1 cellular context compared by ENCODE assay signal in genomic region chr12:122946690-122947271, GRCh38.
TF ChIP-seq lines count a peak whose summit lies in the region.

No MANE protein-coding gene starts in this region.

TF ChIP-seq in HEK293, 187 proteins besides CTCF, POLR2A, EP300 and RAD21 (continued from another document and continues in another):
- peak; percentile 77 for TF ChIP-seq HIC1 (tag by site-specific recombination; IDR thresholded peaks at IDR 0.05)
- no peak for TF ChIP-seq ZNF16 (tag by site-specific recombination; IDR thresholded peaks at IDR 0.05; ENCODE audit: low read depth)
- peak; percentile 82 for TF ChIP-seq ZBTB17 (tag by site-specific recombination; IDR thresholded peaks at IDR 0.05)
- peak; percentile 44; the same call in 1 of the 2 replicates for TF ChIP-seq ZBTB48 (tag by site-specific recombination; IDR thresholded peaks at IDR 0.05)
- TF ChIP-seq ZNF354C (tag by site-specific recombination; IDR thresholded peaks at IDR 0.05; ENCODE audit: borderline replicate concordance, low read depth): no peak
- TF ChIP-seq KLF10 (tag by site-specific recombination; IDR thresholded peaks at IDR 0.05): peak; percentile 45
- no peak for TF ChIP-seq TSHZ1 (tag by site-specific recombination; IDR thresholded peaks at IDR 0.05; ENCODE audit: borderline replicate concordance)
- TF ChIP-seq ZNF621 (tag by site-specific recombination; IDR thresholded peaks at IDR 0.05): no peak
- TF ChIP-seq ZNF202 (tag by site-specific recombination; IDR thresholded peaks at IDR 0.05; ENCODE audit: borderline replicate concordance): no peak
- TF ChIP-seq ZNF692 (tag by site-specific recombination; IDR thresholded peaks at IDR 0.05): 0 out of 2 replicates have a peak, but pooled peaks have one; percentile 51
- peak; percentile 98 for TF ChIP-seq ZNF600 (tag by site-specific recombination; IDR thresholded peaks at IDR 0.05)
- no peak for TF ChIP-seq ZNF138 (tag by site-specific recombination; IDR thresholded peaks at IDR 0.05; ENCODE audit: borderline replicate concordance)
- no peak for TF ChIP-seq ZNF416 (tag by site-specific recombination; IDR thresholded peaks at IDR 0.05)
- no peak for TF ChIP-seq ZNF132 (tag by site-specific recombination; IDR thresholded peaks at IDR 0.05; ENCODE audit: borderline replicate concordance)
- no peak for TF ChIP-seq ZNF248 (tag by site-specific recombination; IDR thresholded peaks at IDR 0.05)
- no peak for TF ChIP-seq ZNF571 (tag by site-specific recombination; IDR thresholded peaks at IDR 0.05)
- peak; percentile 80 for TF ChIP-seq PATZ1 (tag by site-specific recombination; IDR thresholded peaks at IDR 0.05)
- TF ChIP-seq ZNF221 (tag by site-specific recombination; IDR thresholded peaks at IDR 0.05; ENCODE audit: borderline replicate concordance): no peak
- peak; percentile 60 for TF ChIP-seq PRDM10 (tag by site-specific recombination; IDR thresholded peaks at IDR 0.05)
- TF ChIP-seq ZNF366 (tag by site-specific recombination; conservative IDR thresholded peaks at IDR 0.05): peak; percentile 46; the same call in 1 of the 2 replicates
- TF ChIP-seq ZNF555 (tag by site-specific recombination; conservative IDR thresholded peaks at IDR 0.05): no peak
- TF ChIP-seq SALL2 (tag by site-specific recombination; IDR thresholded peaks at IDR 0.05; ENCODE audit: borderline replicate concordance): no peak
- TF ChIP-seq FEZF1 (tag by site-specific recombination; IDR thresholded peaks at IDR 0.05): no peak
- no peak for TF ChIP-seq ZNF701 (tag by site-specific recombination; IDR thresholded peaks at IDR 0.05)
- no peak for TF ChIP-seq ZFP3 (tag by site-specific recombination; IDR thresholded peaks at IDR 0.05; ENCODE audit: low read depth)
- no peak for TF ChIP-seq ZNF529 (tag by site-specific recombination; IDR thresholded peaks at IDR 0.05; ENCODE audit: insufficient replicate concordance)
- no peak for TF ChIP-seq ZNF837 (tag by site-specific recombination; IDR thresholded peaks at IDR 0.05)
- no peak for TF ChIP-seq ZNF664 (tag by site-specific recombination; IDR thresholded peaks at IDR 0.05)
- 0 out of 2 replicates have a peak, but pooled peaks have one; percentile 29 for TF ChIP-seq IKZF3 (tag by site-specific recombination; IDR thresholded peaks at IDR 0.05)
- TF ChIP-seq ZNF521 (tag by site-specific recombination; IDR thresholded peaks at IDR 0.05): no peak
- peak; percentile 86 for TF ChIP-seq ZNF398 (tag by site-specific recombination; IDR thresholded peaks at IDR 0.05)
- no peak for TF ChIP-seq ZSCAN5A (tag by site-specific recombination; IDR thresholded peaks at IDR 0.05)
- peak; percentile 59 for TF ChIP-seq ZBTB21 (tag by site-specific recombination; IDR thresholded peaks at IDR 0.05)
- no peak for TF ChIP-seq KLF7 (tag by site-specific recombination; IDR thresholded peaks at IDR 0.05; ENCODE audit: borderline replicate concordance)
- 0 out of 2 replicates have a peak, but pooled peaks have one; percentile 24 for TF ChIP-seq ZNF558 (tag by site-specific recombination; IDR thresholded peaks at IDR 0.05)
- TF ChIP-seq ZNF174 (tag by site-specific recombination; IDR thresholded peaks at IDR 0.05): no peak
- TF ChIP-seq ZNF280D (tag by site-specific recombination; IDR thresholded peaks at IDR 0.05): 0 out of 2 replicates have a peak, but pooled peaks have one; percentile 23
- TF ChIP-seq ZNF19 (tag by site-specific recombination; IDR thresholded peaks at IDR 0.05; ENCODE audit: low read depth): no peak
- no peak for TF ChIP-seq ZNF266 (tag by site-specific recombination; IDR thresholded peaks at IDR 0.05; ENCODE audit: low read depth)
- no peak for TF ChIP-seq ZNF76 (tag by site-specific recombination; IDR thresholded peaks at IDR 0.05; ENCODE audit: borderline replicate concordance, low read depth)
- no peak for TF ChIP-seq ZNF549 (tag by site-specific recombination; IDR thresholded peaks at IDR 0.05)
- TF ChIP-seq ZFHX2 (tag by site-specific recombination; conservative IDR thresholded peaks at IDR 0.05): peak; percentile 74
- TF ChIP-seq BCL11B (tag by site-specific recombination; IDR thresholded peaks at IDR 0.05; ENCODE audit: low read depth): no peak
- no peak for TF ChIP-seq ZNF302 (tag by site-specific recombination; IDR thresholded peaks at IDR 0.05; ENCODE audit: low read depth)
- TF ChIP-seq SP3 (tag by site-specific recombination; IDR thresholded peaks at IDR 0.05): no peak; the same call in 1 of the 2 replicates
